In the genomic region with DNA sequence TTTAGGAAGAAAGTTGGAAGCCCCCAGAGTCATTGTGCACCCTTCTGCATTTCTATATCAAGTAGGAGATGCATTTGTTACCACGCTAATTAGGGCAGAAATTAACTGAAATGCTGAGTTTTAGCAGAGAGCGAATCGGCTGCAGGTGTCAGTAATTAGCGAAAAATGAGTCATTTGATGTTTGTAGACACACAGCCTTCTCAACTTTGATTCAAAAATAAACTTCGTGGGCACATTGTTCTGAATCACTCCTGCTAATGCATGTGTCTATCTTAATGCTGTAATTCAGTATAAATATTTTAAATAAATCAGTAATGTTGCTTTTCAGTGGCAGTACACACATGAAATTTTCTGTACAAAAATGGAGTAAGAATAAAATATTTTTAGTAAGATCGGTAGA, we compare ENCODE assay signal across 15 cellular contexts.
DNase-seq lines count a peak whose midpoint lies in the region; ATAC-seq lines count a peak whose summit lies in the region.
"Had no signal": no experiment of that assay in that cellular context is flagged by ENCODE, and none has a peak within 500 bp of the region (broad histone marks: within the 10 kb centered on the region; RNA-seq: fewer than 3 reads in every experiment).

No MANE protein-coding gene starts in this region.

- H3K4me1 ChIP-seq in BLaER1, result peaks cover 79% of the 10 kb centered on the region
- H3K4me1 ChIP-seq: A549, HAP-1 had no signal

- no peak overlapping the region for H3K4me3 Mint-ChIP-seq in activated T-helper 17 cell treated with anti-CD3 and anti-CD28 coated beads, Interleukin-2, amount 50 U/mL, for 72 hours
- H3K4me3 Mint-ChIP-seq in activated CD8-positive, alpha-beta memory T cell treated with anti-CD3 and anti-CD28 coated beads, Interleukin-2, amount 10 ng/mL, durations not matched to agents 7 days and 5 days, result no peak overlapping the region
- H3K4me3 Mint-ChIP-seq: CD4-positive, alpha-beta T cell had no signal

- CTCF ChIA-PET in activated CD8-positive, alpha-beta memory T cell treated with anti-CD3 and anti-CD28 coated beads, Interleukin-2, amount 10 ng/mL, durations not matched to agents 7 days and 5 days (lab: Charles Lee), result interaction anchor here (0.9 to 4.6 kb wide), 6 partner anchors 61 to 288 kb away, joined by 3 to 51 read pairs (median 19); no protein-coding TSS in a partner anchor

- peak overlapping the region; percentile 51 for H3K4me2 ChIP-seq in BLaER1
- H3K4me2 ChIP-seq: A549 had no signal

- no peaks in the 10 kb centered on the region for H3K27me3 ChIP-seq in BLaER1

- peak; percentile 33 for DNase-seq in A172 (ENCODE audit: low spot score)
- peak; percentile 36 for DNase-seq in NAMALWA (ENCODE audit: low spot score)
- DNase-seq in hippocampal formation (lab: John Stamatoyannopoulos, UW), result no peak
- DNase-seq in nucleus accumbens (lab: John Stamatoyannopoulos, UW), result no peak
- DNase-seq in activated CD8-positive, alpha-beta memory T cell treated with anti-CD3 and anti-CD28 coated beads, Interleukin-2, amount 50 U/mL, for 4 hours, result no peak
- DNase-seq in activated CD8-positive, alpha-beta memory T cell treated with anti-CD3 and anti-CD28 coated beads, Interleukin-2, amount 10 ng/mL, durations not matched to agents 7 days and 5 days, result no peak
- DNase-seq: C1 segment of cervical spinal cord; Calu3; CD4-positive, alpha-beta T cell; DMS 273 treated with DMSO at 0.1 percent for 48 hours had no signal

- ATAC-seq in activated T-helper 17 cell treated with anti-CD3 and anti-CD28 coated beads, Interleukin-2, amount 50 U/mL, for 72 hours (replicated peaks), result peak; percentile 79
- no peak for ATAC-seq in activated CD8-positive, alpha-beta memory T cell treated with anti-CD3 and anti-CD28 coated beads, Interleukin-2, amount 10 ng/mL, durations not matched to agents 7 days and 5 days
- ATAC-seq: A549 had no signal

- no peaks in the 10 kb centered on the region for H3K9me3 Mint-ChIP-seq in activated T-helper 17 cell treated with anti-CD3 and anti-CD28 coated beads, Interleukin-2, amount 50 U/mL, for 72 hours
- H3K9me3 Mint-ChIP-seq in activated CD8-positive, alpha-beta memory T cell treated with anti-CD3 and anti-CD28 coated beads, Interleukin-2, amount 10 ng/mL, durations not matched to agents 7 days and 5 days (ENCODE audit: low read depth), result peaks cover 2% of the 10 kb centered on the region
- H3K9me3 Mint-ChIP-seq: CD4-positive, alpha-beta T cell had no signal

- H3K36me3 Mint-ChIP-seq in activated T-helper 17 cell treated with anti-CD3 and anti-CD28 coated beads, Interleukin-2, amount 50 U/mL, for 72 hours (ENCODE audit: low read depth), result no peaks in the 10 kb centered on the region
- peaks cover 4% of the 10 kb centered on the region for H3K36me3 Mint-ChIP-seq in activated CD8-positive, alpha-beta memory T cell treated with anti-CD3 and anti-CD28 coated beads, Interleukin-2, amount 10 ng/mL, durations not matched to agents 7 days and 5 days

- no peaks in the 10 kb centered on the region for H3K27me3 Mint-ChIP-seq in activated T-helper 17 cell treated with anti-CD3 and anti-CD28 coated beads, Interleukin-2, amount 50 U/mL, for 72 hours
- H3K27me3 Mint-ChIP-seq in activated CD8-positive, alpha-beta memory T cell treated with anti-CD3 and anti-CD28 coated beads, Interleukin-2, amount 10 ng/mL, durations not matched to agents 7 days and 5 days, result peaks cover 3% of the 10 kb centered on the region
- H3K27me3 Mint-ChIP-seq: CD4-positive, alpha-beta T cell had no signal

- no peaks in the 10 kb centered on the region for H3K9me3 ChIP-seq in BLaER1
- H3K9me3 ChIP-seq: A549, HAP-1 had no signal

- no peaks in the 10 kb centered on the region for H4K20me1 ChIP-seq in BLaER1

- no peak overlapping the region for H3K4me3 ChIP-seq in BLaER1
- H3K4me3 ChIP-seq: A549, HAP-1 had no signal

- H3K4me1 Mint-ChIP-seq in activated T-helper 17 cell treated with anti-CD3 and anti-CD28 coated beads, Interleukin-2, amount 50 U/mL, for 72 hours, result peaks cover 17% of the 10 kb centered on the region
- peaks cover 37% of the 10 kb centered on the region for H3K4me1 Mint-ChIP-seq in activated CD8-positive, alpha-beta memory T cell treated with anti-CD3 and anti-CD28 coated beads, Interleukin-2, amount 10 ng/mL, durations not matched to agents 7 days and 5 days

- no peak overlapping the region for H3K27ac ChIP-seq in BLaER1
- H3K27ac ChIP-seq: A549 had no signal

- H3K27ac Mint-ChIP-seq in activated T-helper 17 cell treated with anti-CD3 and anti-CD28 coated beads, Interleukin-2, amount 50 U/mL, for 72 hours, result no peak overlapping the region
- no peak overlapping the region for H3K27ac Mint-ChIP-seq in activated CD8-positive, alpha-beta memory T cell treated with anti-CD3 and anti-CD28 coated beads, Interleukin-2, amount 10 ng/mL, durations not matched to agents 7 days and 5 days
- H3K27ac Mint-ChIP-seq: CD4-positive, alpha-beta T cell; IgD-negative memory B cell had no signal

- no peak overlapping the region for H3K9ac ChIP-seq in BLaER1

- H3K36me3 ChIP-seq in BLaER1, result no peaks in the 10 kb centered on the region
- H3K36me3 ChIP-seq: HAP-1 had no signal

Comparison
In these comparisons a context has a peak if more than half of its experiments do, and no peak if none do; other contexts are left out.
1. DNase-seq: peak in A172 (single experiment) and NAMALWA (single experiment); none in hippocampal formation (0 of 2), nucleus accumbens (0 of 56), activated CD8-positive, alpha-beta memory T cell treated with anti-CD3 and anti-CD28 coated beads, Interleukin-2, amount 50 U/mL, for 4 hours (single experiment) and activated CD8-positive, alpha-beta memory T cell treated with anti-CD3 and anti-CD28 coated beads, Interleukin-2, amount 10 ng/mL, durations not matched to agents 7 days and 5 days (single experiment).